9 cellular contexts compared by ENCODE assay signal in the genomic region with DNA sequence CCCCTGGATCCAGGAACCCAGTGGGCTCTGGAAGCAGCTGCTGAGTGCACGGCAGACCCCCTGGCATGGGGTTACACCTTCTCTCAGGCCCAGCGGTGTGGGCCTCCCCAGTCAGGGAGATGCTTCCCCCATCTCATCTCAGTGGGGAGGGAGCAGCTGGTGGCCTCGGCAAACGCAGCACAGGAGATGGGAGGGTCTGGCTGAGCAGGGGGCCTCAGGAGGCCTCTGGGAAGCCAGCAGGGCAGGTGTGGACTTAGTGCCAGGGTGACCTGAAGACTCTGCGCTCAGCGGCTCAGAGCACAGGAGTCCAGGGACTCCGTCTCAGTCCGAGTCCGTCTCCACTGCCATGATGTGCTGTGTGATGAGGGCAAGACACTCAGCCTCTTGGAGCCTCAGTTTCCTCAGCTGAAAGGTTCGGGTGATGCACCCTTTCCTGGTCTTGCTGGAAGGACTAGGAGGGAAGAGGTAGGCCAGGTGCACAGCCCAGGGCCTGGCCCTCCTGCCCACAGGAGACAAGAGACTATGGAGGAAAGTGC.
A peak's percentile ranks its signal among the peaks of the same experiment; 100 is the strongest.
DNase-seq lines count a peak whose midpoint lies in the region; ATAC-seq, FAIRE-seq and TF ChIP-seq lines count a peak whose summit lies in the region.
"Had no signal": no experiment of that assay in that cellular context is flagged by ENCODE, and none has a peak within 500 bp of the region (broad histone marks: within the 10 kb centered on the region; RNA-seq: fewer than 3 reads in every experiment).

No MANE protein-coding gene starts in this region.

- peak overlapping the region; percentile 98 for H3K4me2 ChIP-seq in GM23248 (ENCODE audit: unreplicated experiment)

- peaks cover 22% of the 10 kb centered on the region for H3K4me1 Mint-ChIP-seq in activated CD8-positive, alpha-beta T cell treated with anti-CD3 and anti-CD28 coated beads, Interleukin-2, amount 10 ng/mL, durations not matched to agents 7 days and 5 days (ENCODE audit: low read depth)

- H3K27ac ChIP-seq in GM23248: no peak overlapping the region
- H3K27ac ChIP-seq in iPS-18a (ENCODE audit: low read length): no peak overlapping the region
- H3K27ac ChIP-seq in spleen: peak overlapping the region in 5 of 8 donors; percentile 84 to 90 (median 86)
- H3K27ac ChIP-seq in kidney (ENCODE audit: low read depth in 2 of 2, low read length in 2 of 2): no peak overlapping the region

- H3K9me3 Mint-ChIP-seq in activated CD8-positive, alpha-beta T cell treated with anti-CD3 and anti-CD28 coated beads, Interleukin-2, amount 10 ng/mL, durations not matched to agents 7 days and 5 days (ENCODE audit: insufficient read depth): no peaks in the 10 kb centered on the region

- peak overlapping the region; percentile 91 for H3K4me3 ChIP-seq in GM23248
- H3K4me3 ChIP-seq in iPS-18a (ENCODE audit: low read length): peak overlapping the region; percentile 80
- H3K4me3 ChIP-seq in spleen: peak overlapping the region; percentile 58 to 97 (median 87)
- peak overlapping the region in 1 of 2 donors; percentile 85 for H3K4me3 ChIP-seq in kidney (ENCODE audit: low read length in 2 of 2)

- H3K9ac ChIP-seq in GM23248: peak overlapping the region; percentile 95
- H3K9ac ChIP-seq in iPS-18a (ENCODE audit: low read length): peak overlapping the region; percentile 70
- H3K9ac ChIP-seq in kidney (ENCODE audit: low read length in 2 of 2): peak overlapping the region in 1 of 2 donors; percentile 74

- no peak for ATAC-seq in activated CD8-positive, alpha-beta T cell treated with anti-CD3 and anti-CD28 coated beads, Interleukin-2, amount 10 ng/mL, durations not matched to agents 7 days and 5 days

- no peaks in the 10 kb centered on the region for H3K4me1 ChIP-seq in GM23248 (ENCODE audit: insufficient read depth)
- peaks cover 3% of the 10 kb centered on the region for H3K4me1 ChIP-seq in iPS-18a (ENCODE audit: control insufficient read depth, low read depth, low read length)
- peaks cover 5 to 23% (median 17%) of the 10 kb centered on the region in 6 donors for H3K4me1 ChIP-seq in spleen
- H3K4me1 ChIP-seq in kidney (ENCODE audit: control insufficient read depth in 1 of 2, insufficient read depth in 1 of 2, low read depth in 1 of 2, low read length in 2 of 2): peaks cover 0 to 5% of the 10 kb centered on the region in 2 donors

- POLR2A ChIA-PET in activated CD8-positive, alpha-beta T cell treated with anti-CD3 and anti-CD28 coated beads, Interleukin-2, amount 10 ng/mL, durations not matched to agents 7 days and 5 days (lab: Charles Lee): interaction anchor here (1.0 to 2.6 kb wide), 3 partner anchors 10 to 174 kb away, joined by 3 to 16 read pairs (median 16); partner anchors contain the start of genes DDX31 and GTF3C4

- H3K36me3 ChIP-seq in GM23248 (ENCODE audit: low read depth) (no peaks in the 10 kb centered on the region), iPS-18a (ENCODE audit: control insufficient read depth, low read depth, low read length) (no peaks in the 10 kb centered on the region), spleen (no peaks in the 10 kb centered on the region), kidney (ENCODE audit: control insufficient read depth in 1 of 2, insufficient read depth in 2 of 2, low read length in 2 of 2) (no peaks in the 10 kb centered on the region)

- WGBS in GM23248 (ENCODE audit: low coverage in 1 of 2, low lambda C conversion rate in 2 of 2, missing lambda C conversion rate in 2 of 2), 2 experiments: 83 to 86% methylated on average over 10 of the region's 10 CpGs
- 72 to 89% (median 77%) methylated on average over 3 to 10 of the region's 10 CpGs for WGBS in spleen, 5 donors

- H3K9me3 ChIP-seq in GM23248 (ENCODE audit: low read depth) (no peaks in the 10 kb centered on the region), iPS-18a (ENCODE audit: control insufficient read depth, low read depth, low read length) (no peaks in the 10 kb centered on the region), spleen (peaks cover 0 to 7% (median 0%) of the 10 kb centered on the region in 8 donors), kidney (ENCODE audit: control insufficient read depth in 1 of 2, low read length in 2 of 2) (no peaks in the 10 kb centered on the region)

- no peak for DNase-seq in GM23248
- no peak for DNase-seq in activated CD8-positive, alpha-beta T cell treated with anti-CD3 and anti-CD28 coated beads, Interleukin-2, amount 10 ng/mL, durations not matched to agents 7 days and 5 days
- DNase-seq in spleen: no peak
- DNase-seq in NCI-H1417 treated with DMSO at 0.1 percent for 48 hours (lab: John Stamatoyannopoulos, UW): no peak
- no peak for DNase-seq in activated CD4-positive, CD25-positive, alpha-beta regulatory T cell (lab: John Stamatoyannopoulos, UW)
- no peak for DNase-seq in kidney
- DNase-seq: SIG-M5 had no signal

- in situ Hi-C loops in GM23248 (cut with MboI): no loop called here

- no peak for TF ChIP-seq CTCF in spleen (IDR thresholded peaks at IDR 0.05 in 8 of 11, conservative IDR thresholded peaks at IDR 0.05 in 3 of 11)
- TF ChIP-seq CTCF in kidney (IDR thresholded peaks at IDR 0.05; ENCODE audit: borderline replicate concordance, extremely low read depth, insufficient read depth): no peak

- CTCF ChIA-PET in activated CD8-positive, alpha-beta T cell treated with anti-CD3 and anti-CD28 coated beads, Interleukin-2, amount 10 ng/mL, durations not matched to agents 7 days and 5 days (lab: Charles Lee): interaction anchor here (3.1 kb wide), 1 partner anchor 10 kb away, joined by 18 read pairs; no protein-coding TSS in a partner anchor

- no peak for FAIRE-seq in kidney (lab: Jason Lieb, UNC)

- H3K27me3 Mint-ChIP-seq in activated CD8-positive, alpha-beta T cell treated with anti-CD3 and anti-CD28 coated beads, Interleukin-2, amount 10 ng/mL, durations not matched to agents 7 days and 5 days (ENCODE audit: low read depth): peaks cover 5% of the 10 kb centered on the region

- TF ChIP-seq POLR2A in spleen (IDR thresholded peaks at IDR 0.05): no peak

- H3K9me2 ChIP-seq in GM23248 (ENCODE audit: insufficient read depth): no peaks in the 10 kb centered on the region

- H3K36me3 Mint-ChIP-seq in activated CD8-positive, alpha-beta T cell treated with anti-CD3 and anti-CD28 coated beads, Interleukin-2, amount 10 ng/mL, durations not matched to agents 7 days and 5 days (ENCODE audit: low read depth): peaks cover 15% of the 10 kb centered on the region

- no peaks in the 10 kb centered on the region for H3F3A ChIP-seq in GM23248 (ENCODE audit: insufficient read depth)

- peak overlapping the region; percentile 98 for H3K4me3 Mint-ChIP-seq in activated CD8-positive, alpha-beta T cell treated with anti-CD3 and anti-CD28 coated beads, Interleukin-2, amount 10 ng/mL, durations not matched to agents 7 days and 5 days
- H3K4me3 Mint-ChIP-seq: neural crest cell had no signal

- H2AFZ ChIP-seq in GM23248: peak overlapping the region; percentile 97

- H3K27me3 ChIP-seq in GM23248 (replicated peaks; ENCODE audit: insufficient read depth) (no peaks in the 10 kb centered on the region), iPS-18a (ENCODE audit: control insufficient read depth, insufficient read depth, low read length) (peaks cover 20% of the 10 kb centered on the region), spleen (replicated peaks in 1 of 7) (no peaks in the 10 kb centered on the region)

- peak overlapping the region; percentile 98 for H3K27ac Mint-ChIP-seq in activated CD8-positive, alpha-beta T cell treated with anti-CD3 and anti-CD28 coated beads, Interleukin-2, amount 10 ng/mL, durations not matched to agents 7 days and 5 days

- no peaks in the 10 kb centered on the region for H4K20me1 ChIP-seq in GM23248 (ENCODE audit: insufficient read depth)

- H3K79me2 ChIP-seq in GM23248 (ENCODE audit: insufficient read depth): no peaks in the 10 kb centered on the region

- intact Hi-C loops in spleen (cut with DNase I; ENCODE audit: low total_unique reads): no loop called here
- intact Hi-C loops in kidney (cut with DNase I): no loop called here

Comparison
In these comparisons a context has a peak if more than half of its experiments do, and no peak if none do; other contexts are left out.
1. H3K27ac ChIP-seq: peak in spleen (5 of 8); none in GM23248 (single experiment), iPS-18a (single experiment) and kidney (0 of 2).